Comparison of ENCODE assay signal across 2 cellular contexts in genomic region chr5:112174959-112175594, GRCh38.
TF ChIP-seq lines count a peak whose summit lies in the region.

No MANE protein-coding gene starts in this region.

TF ChIP-seq in IMR-90, 13 proteins besides CTCF, POLR2A, EP300 and RAD21:
- TF ChIP-seq ELK1 (IDR thresholded peaks at IDR 0.05; ENCODE audit: borderline replicate concordance, low read depth, low read length) (no peak), SMC3 (IDR thresholded peaks at IDR 0.05; ENCODE audit: low read depth, low read length) (peak; percentile 35; the same call in 1 of the 2 replicates), BHLHE40 (IDR thresholded peaks at IDR 0.05; ENCODE audit: low read depth, low read length) (no peak), RCOR1 (IDR thresholded peaks at IDR 0.05; ENCODE audit: insufficient replicate concordance, low read length) (no peak), CEBPB (IDR thresholded peaks at IDR 0.05; ENCODE audit: low read depth, low read length) (no peak), CHD1 (IDR thresholded peaks at IDR 0.05; ENCODE audit: low read depth, low read length) (no peak), MAZ (IDR thresholded peaks at IDR 0.05; ENCODE audit: borderline replicate concordance, low read depth, low read length) (no peak)
TF ChIP-seq in IMR-90: peak in this region for 1.

TF ChIP-seq in K562, 482 proteins besides CTCF, POLR2A, EP300 and RAD21:
- TF ChIP-seq E2F1 (CRISPR knock-in tag; IDR thresholded peaks at IDR 0.05) (no peak), ZFP1 (CRISPR knock-in tag; IDR thresholded peaks at IDR 0.05) (0 out of 2 replicates have a peak, but pooled peaks have one; percentile 37), CREBBP (IDR thresholded peaks at IDR 0.05; ENCODE audit: low read depth, low read length) (no peak), L3MBTL2 (IDR thresholded peaks at IDR 0.05) (no peak), MEIS2 (IDR thresholded peaks at IDR 0.05; ENCODE audit: partially characterized antibody) (no peak), NR2C1 (IDR thresholded peaks at IDR 0.05) (0 out of 2 replicates have a peak, but pooled peaks have one; percentile 15), NR2C1 (tag; IDR thresholded peaks at IDR 0.05) (no peak), SMARCA5 (IDR thresholded peaks at IDR 0.05) (no peak), CBX2 (IDR thresholded peaks at IDR 0.05; ENCODE audit: insufficient read depth, low read length, poor library complexity, severe bottlenecking) (no peak), CBX3 (IDR thresholded peaks at IDR 0.05; ENCODE audit: borderline replicate concordance in 1 of 2, low read length in 2 of 2) (no peak), CBX5 (IDR thresholded peaks at IDR 0.05; ENCODE audit: borderline replicate concordance, low read depth) (no peak), RFX7 (CRISPR knock-in tag; IDR thresholded peaks at IDR 0.05) (no peak), TCF7L2 (IDR thresholded peaks at IDR 0.05; ENCODE audit: low read depth, low read length) (no peak), ZNF592 (IDR thresholded peaks at IDR 0.05) (no peak), SMC3 (conservative IDR thresholded peaks at IDR 0.05; ENCODE audit: insufficient read depth, low read depth, low read length) (peak; percentile 60; the same call in 1 of the 2 replicates), NFE2 (IDR thresholded peaks at IDR 0.05; ENCODE audit: low read depth) (no peak), DEAF1 (CRISPR knock-in tag; IDR thresholded peaks at IDR 0.05) (peak; percentile 71), ZNF311 (CRISPR knock-in tag; IDR thresholded peaks at IDR 0.05) (no peak), ZSCAN29 (IDR thresholded peaks at IDR 0.05) (no peak), TARDBP (IDR thresholded peaks at IDR 0.05) (no peak), NFIC (IDR thresholded peaks at IDR 0.05) (no peak), ZNF282 (CRISPR knock-in tag; IDR thresholded peaks at IDR 0.05) (no peak), SMARCA4 (IDR thresholded peaks at IDR 0.05) (no peak), SIX5 (IDR thresholded peaks at IDR 0.05; ENCODE audit: borderline replicate concordance in 1 of 2, insufficient read depth in 1 of 2, low read depth in 1 of 2, low read length in 2 of 2) (no peak), ARHGAP35 (IDR thresholded peaks at IDR 0.05; ENCODE audit: partially characterized antibody) (no peak), FOXK2 (conservative IDR thresholded peaks at IDR 0.05 in 1 of 2, IDR thresholded peaks at IDR 0.05 in 1 of 2; ENCODE audit: low read depth in 2 of 2) (peak in 1 of 2 experiments; percentile 39; a peak in 1 of 4 replicates), ZNF174 (CRISPR knock-in tag; IDR thresholded peaks at IDR 0.05) (no peak), STAG1 (CRISPR knock-in tag; IDR thresholded peaks at IDR 0.05; ENCODE audit: borderline replicate concordance) (no peak; the same call in 1 of the 2 replicates), NR2C2 (CRISPR knock-in tag; IDR thresholded peaks at IDR 0.05) (no peak), NR2C2 (tag; IDR thresholded peaks at IDR 0.05) (peak; percentile 21; the same call in 1 of the 2 replicates), MAX (CRISPR knock-in tag; IDR thresholded peaks at IDR 0.05) (no peak), ZHX1 (conservative IDR thresholded peaks at IDR 0.05; ENCODE audit: low read length) (no peak), KAT7 (CRISPR knock-in tag; IDR thresholded peaks at IDR 0.05; ENCODE audit: borderline replicate concordance) (no peak), ZNF408 (CRISPR knock-in tag; IDR thresholded peaks at IDR 0.05; ENCODE audit: low read depth) (no peak), ZKSCAN1 (IDR thresholded peaks at IDR 0.05; ENCODE audit: low read depth, low read length) (no peak), U2AF2 (optimal IDR thresholded peaks at IDR 0.05; ENCODE audit: low read depth, low read length) (no peak), CCNT2 (IDR thresholded peaks at IDR 0.05; ENCODE audit: borderline replicate concordance, extremely low read depth, insufficient read length, low read depth, low read length) (no peak), NCOA1 (IDR thresholded peaks at IDR 0.05; ENCODE audit: low read depth) (no peak), MTF1 (CRISPR knock-in tag; IDR thresholded peaks at IDR 0.05; ENCODE audit: borderline replicate concordance) (no peak), ZNF764 (CRISPR knock-in tag; IDR thresholded peaks at IDR 0.05; ENCODE audit: low read depth) (no peak), KLF16 (IDR thresholded peaks at IDR 0.05) (no peak), DIDO1 (tag; IDR thresholded peaks at IDR 0.05; ENCODE audit: low read depth) (no peak), RHOXF2B (CRISPR knock-in tag; conservative IDR thresholded peaks at IDR 0.05) (no peak), ZNF76 (CRISPR knock-in tag; IDR thresholded peaks at IDR 0.05; ENCODE audit: borderline replicate concordance) (no peak)
